In genomic region chr17:28547623-28548416, GRCh38 we compare ENCODE assay signal across 8 cellular contexts. TPM values are rescaled to one million over a fixed set of nuclear protein-coding genes. Genes with fewer than 3 reads are reported as not detected.
DNase-seq lines count a peak whose midpoint lies in the region; ATAC-seq and TF ChIP-seq lines count a peak whose summit lies in the region.

No MANE protein-coding gene starts in this region.

- H3K79me2 ChIP-seq in MM.1S (ENCODE audit: low read length), result no peaks in the 10 kb centered on the region

- H3K36me3 ChIP-seq in BE2C, result no peaks in the 10 kb centered on the region
- no peaks in the 10 kb centered on the region for H3K36me3 ChIP-seq in MM.1S (replicated peaks; ENCODE audit: insufficient read depth, low read length)
- no peaks in the 10 kb centered on the region for H3K36me3 ChIP-seq in brain microvascular endothelial cell (replicated peaks)

- in situ Hi-C loops in brain microvascular endothelial cell (cut with HindIII; ENCODE audit: low pct_ligation_motif_present, low sequenced_read_pairs), result no loop called here

- ATAC-seq in GM18861 (IDR thresholded peaks at IDR 0.05; ENCODE audit: unreplicated experiment) (peak; percentile 30), HG03469 (IDR thresholded peaks at IDR 0.05; ENCODE audit: unreplicated experiment) (no peak)

- H3K27ac ChIP-seq in MM.1S (ENCODE audit: low read length) (no peak overlapping the region), brain microvascular endothelial cell (no peak overlapping the region)

- no peak overlapping the region for H3K4me3 ChIP-seq in BE2C (ENCODE audit: low read depth, low read length)
- H3K4me3 ChIP-seq in MM.1S (ENCODE audit: low read length), result no peak overlapping the region
- no peak overlapping the region for H3K4me3 ChIP-seq in brain microvascular endothelial cell (ENCODE audit: low read depth, low read length)

- no peak overlapping the region for H2AFZ ChIP-seq in MM.1S (ENCODE audit: low read length)

- TF ChIP-seq CTCF in BE2C (IDR thresholded peaks at IDR 0.05; ENCODE audit: low read depth, low read length) (peak; percentile 79), MM.1S (IDR thresholded peaks at IDR 0.05; ENCODE audit: low read length) (peak; percentile 99), brain microvascular endothelial cell (IDR thresholded peaks at IDR 0.05; ENCODE audit: low read depth, low read length, missing control alignments) (peak; percentile 96)

- no peak overlapping the region for H3K9ac ChIP-seq in MM.1S (ENCODE audit: low read length)

- H3K4me1 ChIP-seq in BE2C (no peaks in the 10 kb centered on the region), MM.1S (ENCODE audit: low read length) (peaks cover 3% of the 10 kb centered on the region; the same call in 1 of the 2 replicates)

- H3K27me3 ChIP-seq in BE2C, result no peaks in the 10 kb centered on the region
- H3K27me3 ChIP-seq in MM.1S (replicated peaks; ENCODE audit: insufficient read depth, low read length), result peaks cover 11% of the 10 kb centered on the region; the same call in 1 of the 2 replicates
- no peaks in the 10 kb centered on the region for H3K27me3 ChIP-seq in brain microvascular endothelial cell (replicated peaks)

- no peak overlapping the region for H3K4me2 ChIP-seq in MM.1S (ENCODE audit: low read depth, low read length)

- no peaks in the 10 kb centered on the region for H3K9me2 ChIP-seq in MM.1S (replicated peaks; ENCODE audit: insufficient read depth, low read length)

- H3K9me3 ChIP-seq in BE2C, result no peaks in the 10 kb centered on the region
- no peaks in the 10 kb centered on the region for H3K9me3 ChIP-seq in MM.1S (replicated peaks; ENCODE audit: insufficient read depth, low read length)

- no peaks in the 10 kb centered on the region for H3F3A ChIP-seq in MM.1S (ENCODE audit: insufficient read depth, low read length)

- DNase-seq in BE2C (peak; percentile 72), MM.1S (peak; percentile 79), UCSD-AML1 (lab: John Stamatoyannopoulos, UW; ENCODE audit: unreplicated experiment) (peak; percentile 86), brain microvascular endothelial cell (peak; percentile 60), iPS-NIHi7 (ENCODE audit: extremely low spot score) (peak; percentile 94)
- peak; percentile 65 to 76 (median 75) for DNase-seq in stimulated activated CD4-positive, alpha-beta T cell treated with anti-CD3 and anti-CD28 coated beads, Interleukin-12 subunit alpha, Interleukin-12 subunit beta, amount 100 ng/mL, for 48 hours (ENCODE audit: low read depth in 2 of 3, low spot score in 1 of 3)

- no peaks in the 10 kb centered on the region for H4K20me1 ChIP-seq in MM.1S (ENCODE audit: insufficient read depth, low read length)

RNA-seq across cellular contexts. Expression of gene UNC119, which starts 4.6 kb away (rescaled TPM):
- polyA plus RNA-seq in BE2C (2012; ENCODE audit: insufficient read depth, insufficient read length, low read depth), result 22.6 TPM

RNA-seq across cellular contexts. Expression of gene PIGS, which starts 23.5 kb away (rescaled TPM):
- 73.0 TPM for polyA plus RNA-seq in BE2C (2012; ENCODE audit: insufficient read depth, insufficient read length, low read depth)

RNA-seq across cellular contexts. Expression of gene ALDOC, which starts 28.9 kb away (rescaled TPM):
- 30.9 TPM for polyA plus RNA-seq in BE2C (2012; ENCODE audit: insufficient read depth, insufficient read length, low read depth)

RNA-seq across cellular contexts. Expression of gene FOXN1, which starts 41.7 kb away (rescaled TPM):
- not detected for polyA plus RNA-seq in BE2C (2012; ENCODE audit: insufficient read depth, insufficient read length, low read depth)

RNA-seq across cellular contexts. Expression of gene SPAG5, which starts 51.0 kb away (rescaled TPM):
- 16.4 TPM for polyA plus RNA-seq in BE2C (2012; ENCODE audit: insufficient read depth, insufficient read length, low read depth)
